In the genomic region with DNA sequence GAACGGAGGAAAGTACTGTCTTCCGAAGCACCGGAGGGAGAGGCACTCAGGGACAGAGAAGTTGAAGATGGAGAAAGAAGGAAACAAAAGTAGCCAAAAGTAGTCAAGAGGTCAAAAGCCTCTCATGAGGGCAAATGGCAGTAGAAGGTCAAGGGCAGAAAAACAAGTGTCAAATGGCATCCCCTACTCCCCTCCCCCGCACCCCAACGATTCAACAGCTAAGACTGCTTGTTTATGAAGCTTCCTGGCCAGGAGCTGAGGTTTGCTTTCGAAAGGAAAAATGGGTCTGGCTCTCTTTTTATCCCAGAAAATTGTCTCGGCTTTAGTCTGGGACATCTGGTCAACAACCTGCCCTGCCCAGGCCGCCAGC, we compare ENCODE assay signal across 10 cellular contexts. TPM values are rescaled to one million over a fixed set of nuclear protein-coding genes. Genes with fewer than 3 reads are reported as not detected.
DNase-seq lines count a peak whose midpoint lies in the region; ATAC-seq and TF ChIP-seq lines count a peak whose summit lies in the region.
"Had no signal": no experiment of that assay in that cellular context is flagged by ENCODE, and none has a peak within 500 bp of the region (broad histone marks: within the 10 kb centered on the region; RNA-seq: fewer than 3 reads in every experiment).

No MANE protein-coding gene starts in this region.

- peaks cover 34% of the 10 kb centered on the region for H3K4me1 Mint-ChIP-seq in Caco-2 (ENCODE audit: low read depth, unreplicated experiment)

- TF ChIP-seq CTCF in Caco-2 (IDR thresholded peaks at IDR 0.05; ENCODE audit: insufficient read depth in 1 of 2, low read depth in 1 of 2, low read length in 1 of 2, severe bottlenecking in 1 of 2, unreplicated experiment in 1 of 2), result no peak
- TF ChIP-seq CTCF in epithelial cell of proximal tubule (conservative IDR thresholded peaks at IDR 0.05; ENCODE audit: low read depth, low read length), result no peak
- no peak for TF ChIP-seq CTCF in parathyroid adenoma (IDR thresholded peaks at IDR 0.05)

- H3K36me3 ChIP-seq in Caco-2 (ENCODE audit: control insufficient read depth, insufficient read depth, low read length), result no peaks in the 10 kb centered on the region
- H3K36me3 ChIP-seq in SJSA1, result peaks cover 13% of the 10 kb centered on the region; the same call in 1 of the 2 replicates
- no peaks in the 10 kb centered on the region for H3K36me3 ChIP-seq in parathyroid adenoma (ENCODE audit: control insufficient read depth, insufficient read depth, low read length)

- intact Hi-C loops in Caco-2 (cut with micrococcal nuclease; ENCODE audit: unreplicated experiment), result no loop called here

- H3K9ac ChIP-seq in parathyroid adenoma, result no peak overlapping the region

- peak overlapping the region; percentile 69 for H2AFZ ChIP-seq in parathyroid adenoma

- CTCF ChIA-PET in Caco-2 (lab: Charles Lee), result no interaction called here

- no peaks in the 10 kb centered on the region for H3K79me2 ChIP-seq in parathyroid adenoma

- H3K27ac Mint-ChIP-seq in Caco-2 (ENCODE audit: unreplicated experiment), result no peak overlapping the region

- H3K9me3 Mint-ChIP-seq in Caco-2 (ENCODE audit: unreplicated experiment), result no peaks in the 10 kb centered on the region

- no peaks in the 10 kb centered on the region for H3K9me3 ChIP-seq in Caco-2
- H3K9me3 ChIP-seq in SJSA1 (replicated peaks), result no peaks in the 10 kb centered on the region
- no peaks in the 10 kb centered on the region for H3K9me3 ChIP-seq in parathyroid adenoma (ENCODE audit: control insufficient read depth, low read length)

- no TSS peak for BruUV-seq in Caco-2 (replicated peaks; lab: Mats Ljungman, UMichigan)

- no peak for ATAC-seq in GM21447 (IDR thresholded peaks at IDR 0.05; ENCODE audit: unreplicated experiment)
- no peak for ATAC-seq in GM18909 (IDR thresholded peaks at IDR 0.05; ENCODE audit: poor library complexity, unreplicated experiment)

- H3K4me3 Mint-ChIP-seq in Caco-2 (ENCODE audit: unreplicated experiment), result peak overlapping the region; percentile 71

- H3K27me3 Mint-ChIP-seq in Caco-2 (ENCODE audit: insufficient read depth, unreplicated experiment), result peaks cover 30% of the 10 kb centered on the region

- H3K4me1 ChIP-seq in Caco-2 (peaks cover 18% of the 10 kb centered on the region), SJSA1 (replicated peaks) (peaks cover 6% of the 10 kb centered on the region), parathyroid adenoma (peaks cover 3% of the 10 kb centered on the region)

- H3K27ac ChIP-seq in SJSA1 (no peak overlapping the region), parathyroid adenoma (no peak overlapping the region)

- POLR2A ChIA-PET in Caco-2 (lab: Charles Lee), result interaction anchor here (0.6 kb wide), 1 partner anchor 1361 kb away, joined by 3 read pairs; no protein-coding TSS in a partner anchor

- H3K27me3 ChIP-seq in Caco-2 (replicated peaks; ENCODE audit: control insufficient read depth, insufficient read depth, low read length) (peaks cover 5% of the 10 kb centered on the region), SJSA1 (replicated peaks) (no peaks in the 10 kb centered on the region), parathyroid adenoma (ENCODE audit: control insufficient read depth, insufficient read depth, low read length) (peaks cover 7% of the 10 kb centered on the region)

- DNase-seq in Caco-2 (no peak), SJSA1 (ENCODE audit: low read depth in 1 of 2, low spot score in 2 of 2) (no peak), epithelial cell of proximal tubule (ENCODE audit: low read depth) (no peak), CD1c-positive myeloid dendritic cell (ENCODE audit: extremely low spot score) (no peak)
- no peak for DNase-seq in stimulated activated naive CD4-positive, alpha-beta T cell (lab: John Stamatoyannopoulos, UW)
- DNase-seq: SW 1271 had no signal

- H3K4me2 ChIP-seq in parathyroid adenoma (ENCODE audit: low read length), result no peak overlapping the region

- H3K4me3 ChIP-seq in Caco-2 (ENCODE audit: low read depth, low read length) (peak overlapping the region; percentile 51), SJSA1 (peak overlapping the region; percentile 48), epithelial cell of proximal tubule (ENCODE audit: low read depth, low read length) (peak overlapping the region; percentile 53), parathyroid adenoma (ENCODE audit: low read depth, low read length) (no peak overlapping the region)

- no peaks in the 10 kb centered on the region for H3K36me3 Mint-ChIP-seq in Caco-2 (ENCODE audit: insufficient read depth, unreplicated experiment)

RNA-seq across cellular contexts. Expression of a gene that starts 2.1 kb away (rescaled TPM):
- total RNA-seq in Caco-2 (2022) (0.07 and 0.11 TPM in 2 replicates), epithelial cell of proximal tubule (not detected in 2 replicates)
- 0.03 TPM in 1 of 2 replicates, not detected in the other for total RNA-seq in SJSA1 (2014; rRNA removed; shearing (Covaris generic))
- total RNA-seq: HT1080 had no signal
